In genomic region chr6:26305097-26305841, GRCh38 we compare ENCODE assay signal across 1 cellular context.
A peak's percentile ranks its signal among the peaks of the same experiment; 100 is the strongest.
TF ChIP-seq lines count a peak whose summit lies in the region.

No MANE protein-coding gene starts in this region.

TF ChIP-seq in HepG2, 621 proteins besides CTCF, POLR2A, EP300 and RAD21 (continued from another document and continues in another):
- TF ChIP-seq ZNF318 (CRISPR knock-in tag; IDR thresholded peaks at IDR 0.05) (no peak), ZNF530 (CRISPR knock-in tag; IDR thresholded peaks at IDR 0.05; ENCODE audit: low read depth) (no peak), ZNF576 (CRISPR knock-in tag; IDR thresholded peaks at IDR 0.05) (no peak), SCMH1 (CRISPR knock-in tag; IDR thresholded peaks at IDR 0.05; ENCODE audit: borderline replicate concordance) (no peak), STAG1 (CRISPR knock-in tag; IDR thresholded peaks at IDR 0.05) (no peak), GABPA (IDR thresholded peaks at IDR 0.05; ENCODE audit: low read depth, low read length) (no peak), GABPA (CRISPR knock-in tag; IDR thresholded peaks at IDR 0.05; ENCODE audit: low read depth) (0 out of 2 replicates have a peak, but pooled peaks have one; percentile 16), NR2F1 (CRISPR knock-in tag; IDR thresholded peaks at IDR 0.05) (no peak), HOXA3 (CRISPR knock-in tag; IDR thresholded peaks at IDR 0.05) (peak; percentile 45; the same call in 1 of the 2 replicates), ZNF101 (CRISPR knock-in tag; IDR thresholded peaks at IDR 0.05; ENCODE audit: borderline replicate concordance, low read depth) (no peak), HIC2 (CRISPR knock-in tag; IDR thresholded peaks at IDR 0.05; ENCODE audit: low read depth) (no peak), HNRNPUL1 (IDR thresholded peaks at IDR 0.05; ENCODE audit: low read depth, low read length) (no peak), EEA1 (CRISPR knock-in tag; IDR thresholded peaks at IDR 0.05; ENCODE audit: borderline replicate concordance) (no peak), ZNF546 (CRISPR knock-in tag; conservative IDR thresholded peaks at IDR 0.05) (no peak), AKNA (CRISPR knock-in tag; IDR thresholded peaks at IDR 0.05; ENCODE audit: borderline replicate concordance) (no peak), ZNF431 (CRISPR knock-in tag; IDR thresholded peaks at IDR 0.05; ENCODE audit: borderline replicate concordance, low read depth) (no peak), PAWR (CRISPR knock-in tag; IDR thresholded peaks at IDR 0.05; ENCODE audit: borderline replicate concordance) (no peak), ZNF7 (CRISPR knock-in tag; IDR thresholded peaks at IDR 0.05) (peak; percentile 68; the same call in 1 of the 2 replicates), ZNF83 (CRISPR knock-in tag; IDR thresholded peaks at IDR 0.05; ENCODE audit: borderline replicate concordance) (no peak), SP4 (CRISPR knock-in tag; IDR thresholded peaks at IDR 0.05) (no peak), ZNF776 (CRISPR knock-in tag; IDR thresholded peaks at IDR 0.05) (no peak), TBX3 (IDR thresholded peaks at IDR 0.05; ENCODE audit: borderline replicate concordance) (no peak), NCOA2 (CRISPR knock-in tag; IDR thresholded peaks at IDR 0.05) (0 out of 2 replicates have a peak, but pooled peaks have one; percentile 19), ZFP41 (CRISPR knock-in tag; IDR thresholded peaks at IDR 0.05; ENCODE audit: borderline replicate concordance) (no peak), SIX1 (CRISPR knock-in tag; IDR thresholded peaks at IDR 0.05; ENCODE audit: borderline replicate concordance) (no peak; the same call in 1 of the 2 replicates), E2F1 (CRISPR knock-in tag; IDR thresholded peaks at IDR 0.05) (no peak), HOXD1 (CRISPR knock-in tag; IDR thresholded peaks at IDR 0.05) (no peak), RARA (CRISPR knock-in tag; IDR thresholded peaks at IDR 0.05) (no peak), POGK (CRISPR knock-in tag; conservative IDR thresholded peaks at IDR 0.05) (no peak), FOXC1 (CRISPR knock-in tag; IDR thresholded peaks at IDR 0.05; ENCODE audit: borderline replicate concordance) (no peak), ZBTB7A (CRISPR knock-in tag; IDR thresholded peaks at IDR 0.05) (no peak), ATF1 (CRISPR knock-in tag; IDR thresholded peaks at IDR 0.05) (peak; percentile 78), ZNF660 (CRISPR knock-in tag; IDR thresholded peaks at IDR 0.05; ENCODE audit: borderline replicate concordance, low read depth) (no peak), ZSCAN9 (CRISPR knock-in tag; IDR thresholded peaks at IDR 0.05; ENCODE audit: borderline replicate concordance) (0 out of 2 replicates have a peak, but pooled peaks have one; percentile 29), MBD4 (IDR thresholded peaks at IDR 0.05; ENCODE audit: borderline replicate concordance, low read length) (no peak), AGO1 (IDR thresholded peaks at IDR 0.05; ENCODE audit: low read depth, low read length, poor library complexity, severe bottlenecking) (no peak), CCDC6 (CRISPR knock-in tag; IDR thresholded peaks at IDR 0.05) (peak; percentile 74; the same call in 1 of the 2 replicates), CREB1 (IDR thresholded peaks at IDR 0.05) (no peak), CREB1 (CRISPR knock-in tag; IDR thresholded peaks at IDR 0.05) (peak; percentile 72; the same call in 1 of the 2 replicates), NFKBIZ (CRISPR knock-in tag; IDR thresholded peaks at IDR 0.05) (0 out of 2 replicates have a peak, but pooled peaks have one; percentile 63), ZNF674 (CRISPR knock-in tag; IDR thresholded peaks at IDR 0.05; ENCODE audit: low read depth) (no peak), ZNF724P (CRISPR knock-in tag; IDR thresholded peaks at IDR 0.05; ENCODE audit: borderline replicate concordance) (no peak), ZNF143 (CRISPR knock-in tag; IDR thresholded peaks at IDR 0.05) (no peak), TMF1 (CRISPR knock-in tag; IDR thresholded peaks at IDR 0.05; ENCODE audit: low read depth) (no peak), RAD51 (IDR thresholded peaks at IDR 0.05; ENCODE audit: borderline replicate concordance) (no peak), XRCC5 (optimal IDR thresholded peaks at IDR 0.05; ENCODE audit: low read length) (peak; percentile 53), ZNF510 (CRISPR knock-in tag; IDR thresholded peaks at IDR 0.05; ENCODE audit: low read depth) (no peak), ZNF136 (CRISPR knock-in tag; IDR thresholded peaks at IDR 0.05; ENCODE audit: low read depth) (no peak), TIGD3 (CRISPR knock-in tag; IDR thresholded peaks at IDR 0.05; ENCODE audit: borderline replicate concordance) (no peak), ZNF224 (CRISPR knock-in tag; IDR thresholded peaks at IDR 0.05) (no peak), YEATS2 (CRISPR knock-in tag; IDR thresholded peaks at IDR 0.05; ENCODE audit: borderline replicate concordance) (peak; percentile 35; the same call in 1 of the 2 replicates)
